10 cellular contexts compared by ENCODE assay signal in the genomic region with DNA sequence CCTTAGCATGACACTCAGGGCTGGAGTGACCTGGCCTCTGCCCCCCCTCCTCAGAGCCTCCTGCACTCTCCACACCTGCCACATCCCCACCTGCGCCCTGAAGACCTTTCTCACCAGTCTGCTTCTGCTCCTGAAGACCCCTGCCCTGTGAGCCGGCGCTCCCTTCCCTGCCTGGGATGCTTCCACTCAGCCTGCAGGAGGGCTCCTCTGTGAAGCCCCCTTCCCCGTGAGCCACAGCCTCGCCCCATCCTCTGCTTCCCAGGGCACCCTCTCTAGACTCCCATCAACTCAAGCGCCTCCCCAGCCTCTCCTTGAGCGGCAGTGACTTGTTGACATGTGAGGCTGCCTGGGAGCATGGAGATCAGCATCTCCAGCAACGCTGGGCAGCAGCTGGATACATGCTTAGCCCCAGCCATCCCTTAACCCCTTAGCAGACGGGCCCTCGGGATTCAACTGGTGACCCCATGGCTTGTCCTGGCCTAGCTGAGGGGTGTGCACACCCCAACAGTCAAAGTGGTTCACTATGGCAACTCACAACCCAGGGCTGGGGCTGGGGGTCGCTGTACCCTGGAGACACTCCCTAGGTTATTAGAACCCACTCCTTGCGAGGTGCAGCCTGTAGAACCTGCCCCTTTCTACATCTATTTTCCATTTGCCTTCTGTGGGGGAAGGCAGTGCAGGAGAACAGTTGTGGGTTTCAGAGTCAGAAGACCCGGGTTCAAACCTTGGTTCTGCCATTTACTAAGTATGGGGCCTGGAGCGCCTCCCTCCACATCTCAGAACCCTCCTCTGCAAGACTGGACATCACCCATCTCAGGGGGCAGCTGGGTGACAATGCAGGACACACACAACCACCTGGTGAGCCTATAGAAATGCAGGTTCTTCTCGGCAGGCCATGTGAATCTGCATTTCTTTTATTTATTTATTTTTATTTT. TPM values are rescaled to one million over a fixed set of nuclear protein-coding genes. Genes with fewer than 3 reads are reported as not detected.
DNase-seq lines count a peak whose midpoint lies in the region; ATAC-seq, FAIRE-seq and TF ChIP-seq lines count a peak whose summit lies in the region.
"Had no signal": no experiment of that assay in that cellular context is flagged by ENCODE, and none has a peak within 500 bp of the region (broad histone marks: within the 10 kb centered on the region; RNA-seq: fewer than 3 reads in every experiment).

No MANE protein-coding gene starts in this region.

- POLR2A ChIA-PET in WTC11 (lab: Charles Lee): interaction anchor here (0.7 to 1.5 kb wide), 3 partner anchors 16 to 102 kb away, joined by 3 to 5 read pairs (median 3); no protein-coding TSS in a partner anchor

- H3K4me3 Mint-ChIP-seq in stimulated activated naive CD8-positive, alpha-beta T cell treated with anti-CD3 and anti-CD28 coated beads, Interleukin-15, Interleukin-2, amounts not matched to agents 100 ng/mL and 50 ng/mL, for 24 hours: peak overlapping the region; percentile 81
- peak overlapping the region; percentile 60 for H3K4me3 Mint-ChIP-seq in WTC11

- no peak overlapping the region for H3K27ac Mint-ChIP-seq in stimulated activated naive CD8-positive, alpha-beta T cell treated with anti-CD3 and anti-CD28 coated beads, Interleukin-15, Interleukin-2, amounts not matched to agents 100 ng/mL and 50 ng/mL, for 24 hours
- peak overlapping the region; percentile 57; the same call in 1 of the 2 replicates for H3K27ac Mint-ChIP-seq in WTC11

- H3K9me3 Mint-ChIP-seq in stimulated activated naive CD8-positive, alpha-beta T cell treated with anti-CD3 and anti-CD28 coated beads, Interleukin-15, Interleukin-2, amounts not matched to agents 100 ng/mL and 50 ng/mL, for 24 hours: no peaks in the 10 kb centered on the region
- no peaks in the 10 kb centered on the region for H3K9me3 Mint-ChIP-seq in WTC11

- no peak overlapping the region for H3K27ac ChIP-seq in kidney (ENCODE audit: low read depth in 2 of 2, low read length in 2 of 2)

- no peaks in the 10 kb centered on the region for H3K9me3 ChIP-seq in kidney (ENCODE audit: control insufficient read depth in 1 of 2, low read length in 2 of 2)

- peaks cover 37% of the 10 kb centered on the region for H3K4me1 Mint-ChIP-seq in stimulated activated naive CD8-positive, alpha-beta T cell treated with anti-CD3 and anti-CD28 coated beads, Interleukin-15, Interleukin-2, amounts not matched to agents 100 ng/mL and 50 ng/mL, for 24 hours (ENCODE audit: low read depth)
- H3K4me1 Mint-ChIP-seq in WTC11: peaks cover 28% of the 10 kb centered on the region

- H3K4me1 ChIP-seq in kidney (ENCODE audit: control insufficient read depth in 1 of 2, insufficient read depth in 1 of 2, low read depth in 1 of 2, low read length in 2 of 2): peaks cover 0 to 7% of the 10 kb centered on the region in 2 donors

- no peak for DNase-seq in stimulated activated naive CD8-positive, alpha-beta T cell treated with anti-CD3 and anti-CD28 coated beads, Interleukin-15, Interleukin-2, amounts not matched to agents 100 U/mL and 50 U/mL, for 24 hours
- DNase-seq in WTC11 (ENCODE audit: low spot score): no peak
- peak; percentile 82 for DNase-seq in kidney
- no peak for DNase-seq in AG08395 (ENCODE audit: low spot score)
- DNase-seq in GM19238 (ENCODE audit: insufficient read length, low spot score): no peak

- intact Hi-C loops in kidney (cut with DNase I): no loop called here

- CTCF ChIA-PET in WTC11 (lab: Charles Lee): interaction anchor here (0.7 to 5.3 kb wide), 8 partner anchors 8 to 169 kb away, joined by 3 to 52 read pairs (median 18); no protein-coding TSS in a partner anchor

- no peak for TF ChIP-seq CTCF in WTC11 (IDR thresholded peaks at IDR 0.05)
- no peak for TF ChIP-seq CTCF in kidney (IDR thresholded peaks at IDR 0.05; ENCODE audit: borderline replicate concordance, extremely low read depth, insufficient read depth)

- H3K27me3 Mint-ChIP-seq in stimulated activated naive CD8-positive, alpha-beta T cell treated with anti-CD3 and anti-CD28 coated beads, Interleukin-15, Interleukin-2, amounts not matched to agents 100 ng/mL and 50 ng/mL, for 24 hours: no peaks in the 10 kb centered on the region
- no peaks in the 10 kb centered on the region for H3K27me3 Mint-ChIP-seq in WTC11 (ENCODE audit: low read depth)

- no peak for FAIRE-seq in kidney (lab: Jason Lieb, UNC)
- FAIRE-seq: endometrium, TTC549 had no signal

- peak overlapping the region in 1 of 2 donors; percentile 19 for H3K9ac ChIP-seq in kidney (ENCODE audit: low read length in 2 of 2)

- H3K36me3 Mint-ChIP-seq in stimulated activated naive CD8-positive, alpha-beta T cell treated with anti-CD3 and anti-CD28 coated beads, Interleukin-15, Interleukin-2, amounts not matched to agents 100 ng/mL and 50 ng/mL, for 24 hours (ENCODE audit: low read depth): no peaks in the 10 kb centered on the region
- no peaks in the 10 kb centered on the region for H3K36me3 Mint-ChIP-seq in WTC11

- H3K36me3 ChIP-seq in kidney (ENCODE audit: control insufficient read depth in 1 of 2, insufficient read depth in 2 of 2, low read length in 2 of 2): no peaks in the 10 kb centered on the region

- no peak overlapping the region for H3K4me3 ChIP-seq in kidney (ENCODE audit: low read length in 2 of 2)

- ATAC-seq in stimulated activated naive CD8-positive, alpha-beta T cell treated with anti-CD3 and anti-CD28 coated beads, Interleukin-15, Interleukin-2, amounts not matched to agents 100 U/mL and 50 U/mL, for 24 hours: no peak
- ATAC-seq in WTC11: no peak
- no peak for ATAC-seq in HG02571 (IDR thresholded peaks at IDR 0.05; ENCODE audit: unreplicated experiment)
- no peak for ATAC-seq in SK-N-SH treated with all-trans-retinoic acid at 6 μM for 48 hours

TF ChIP-seq in WTC11, 78 proteins besides CTCF, POLR2A, EP300 and RAD21 (continues in another document):
- TF ChIP-seq ZNF121 (CRISPR knock-in tag; IDR thresholded peaks at IDR 0.05): no peak
- TF ChIP-seq, protein P1, sequence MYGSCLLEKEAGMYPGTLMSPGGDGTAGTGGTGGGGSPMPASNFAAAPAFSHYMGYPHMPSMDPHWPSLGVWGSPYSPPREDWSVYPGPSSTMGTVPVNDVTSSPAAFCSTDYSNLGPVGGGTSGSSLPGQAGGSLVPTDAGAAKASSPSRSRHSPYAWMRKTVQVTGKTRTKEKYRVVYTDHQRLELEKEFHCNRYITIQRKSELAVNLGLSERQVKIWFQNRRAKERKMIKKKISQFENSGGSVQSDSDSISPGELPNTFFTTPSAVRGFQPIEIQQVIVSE (CRISPR knock-in tag; IDR thresholded peaks at IDR 0.05; ENCODE audit: borderline replicate concordance): no peak
- TF ChIP-seq, protein P2, sequence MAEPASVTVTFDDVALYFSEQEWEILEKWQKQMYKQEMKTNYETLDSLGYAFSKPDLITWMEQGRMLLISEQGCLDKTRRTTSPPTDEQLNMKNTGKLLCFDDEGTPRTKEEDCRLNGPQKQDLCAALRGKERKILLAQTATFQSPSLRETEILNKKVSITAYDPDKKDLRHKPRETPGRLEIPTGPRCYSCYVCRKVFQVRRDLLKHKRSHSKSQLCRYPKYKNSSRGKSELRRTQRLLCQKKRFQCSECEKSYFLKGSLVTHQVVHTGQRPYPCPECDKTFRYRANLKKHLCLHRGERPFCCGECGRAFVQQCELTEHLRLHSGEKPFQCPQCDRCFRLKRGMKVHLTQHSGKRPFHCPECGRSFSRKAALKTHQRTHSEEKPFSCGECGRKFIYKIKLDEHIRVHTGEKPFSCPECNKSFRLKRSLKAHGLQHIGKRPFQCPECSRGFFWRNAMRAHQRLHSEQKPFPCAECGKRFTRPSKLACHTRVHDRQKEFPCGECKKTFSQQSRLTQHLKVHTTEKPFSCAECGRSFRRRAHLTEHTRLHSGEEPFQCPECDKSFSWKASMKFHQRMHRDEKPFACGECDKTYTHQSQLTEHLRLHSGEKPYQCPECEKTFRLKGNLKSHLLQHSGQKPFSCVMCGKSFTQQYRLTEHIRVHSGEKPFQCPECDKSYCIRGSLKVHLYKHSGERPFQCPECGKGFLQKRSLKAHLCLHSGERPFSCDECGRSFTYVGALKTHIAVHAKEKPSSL (CRISPR knock-in tag; conservative IDR thresholded peaks at IDR 0.05): no peak

TF ChIP-seq in SK-N-SH treated with all-trans-retinoic acid at 6 μM for 48 hours, 23 proteins besides CTCF, POLR2A, EP300 and RAD21:
- TF ChIP-seq ZNF565 (CRISPR knock-in tag; conservative IDR thresholded peaks at IDR 0.05; ENCODE audit: low read depth) (no peak), ZC3H10 (CRISPR knock-in tag; IDR thresholded peaks at IDR 0.05) (no peak), ZFP3 (CRISPR knock-in tag; IDR thresholded peaks at IDR 0.05) (no peak), ESRRG (CRISPR knock-in tag; IDR thresholded peaks at IDR 0.05) (no peak)
- TF ChIP-seq, protein P3, sequence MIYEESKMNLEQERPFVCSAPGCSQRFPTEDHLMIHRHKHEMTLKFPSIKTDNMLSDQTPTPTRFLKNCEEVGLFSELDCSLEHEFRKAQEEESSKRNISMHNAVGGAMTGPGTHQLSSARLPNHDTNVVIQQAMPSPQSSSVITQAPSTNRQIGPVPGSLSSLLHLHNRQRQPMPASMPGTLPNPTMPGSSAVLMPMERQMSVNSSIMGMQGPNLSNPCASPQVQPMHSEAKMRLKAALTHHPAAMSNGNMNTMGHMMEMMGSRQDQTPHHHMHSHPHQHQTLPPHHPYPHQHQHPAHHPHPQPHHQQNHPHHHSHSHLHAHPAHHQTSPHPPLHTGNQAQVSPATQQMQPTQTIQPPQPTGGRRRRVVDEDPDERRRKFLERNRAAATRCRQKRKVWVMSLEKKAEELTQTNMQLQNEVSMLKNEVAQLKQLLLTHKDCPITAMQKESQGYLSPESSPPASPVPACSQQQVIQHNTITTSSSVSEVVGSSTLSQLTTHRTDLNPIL (CRISPR knock-in tag; IDR thresholded peaks at IDR 0.05; ENCODE audit: low read depth): no peak

RNA-seq across cellular contexts. Expression of a gene that starts 21.5 kb away (rescaled TPM):
- total RNA-seq in WTC11 (2021) (0.24 to 0.41 TPM (median 0.27 TPM) in 3 replicates), kidney (not detected)
- not detected for polyA plus RNA-seq in kidney (ENCODE audit: insufficient read depth, low read depth, low replicate concordance)

RNA-seq across cellular contexts. Expression of a gene that starts 38.9 kb away (rescaled TPM):
- total RNA-seq in WTC11 (2021) (115 to 117 TPM (median 117 TPM) in 3 replicates), kidney (1.7 TPM)
- 0.26 TPM for polyA plus RNA-seq in kidney (ENCODE audit: insufficient read depth, low read depth, low replicate concordance)

Comparison
In these comparisons a context has a peak if more than half of its experiments do, and no peak if none do; other contexts are left out.
1. RNA of a gene that starts 38.9 kb away (total RNA-seq): 115 to 117 TPM in WTC11; 1.7 TPM in kidney (single experiment); every median in the first group is over 10 times any median in the second.